Comparison of ENCODE assay signal across 2 cellular contexts in the genomic region with DNA sequence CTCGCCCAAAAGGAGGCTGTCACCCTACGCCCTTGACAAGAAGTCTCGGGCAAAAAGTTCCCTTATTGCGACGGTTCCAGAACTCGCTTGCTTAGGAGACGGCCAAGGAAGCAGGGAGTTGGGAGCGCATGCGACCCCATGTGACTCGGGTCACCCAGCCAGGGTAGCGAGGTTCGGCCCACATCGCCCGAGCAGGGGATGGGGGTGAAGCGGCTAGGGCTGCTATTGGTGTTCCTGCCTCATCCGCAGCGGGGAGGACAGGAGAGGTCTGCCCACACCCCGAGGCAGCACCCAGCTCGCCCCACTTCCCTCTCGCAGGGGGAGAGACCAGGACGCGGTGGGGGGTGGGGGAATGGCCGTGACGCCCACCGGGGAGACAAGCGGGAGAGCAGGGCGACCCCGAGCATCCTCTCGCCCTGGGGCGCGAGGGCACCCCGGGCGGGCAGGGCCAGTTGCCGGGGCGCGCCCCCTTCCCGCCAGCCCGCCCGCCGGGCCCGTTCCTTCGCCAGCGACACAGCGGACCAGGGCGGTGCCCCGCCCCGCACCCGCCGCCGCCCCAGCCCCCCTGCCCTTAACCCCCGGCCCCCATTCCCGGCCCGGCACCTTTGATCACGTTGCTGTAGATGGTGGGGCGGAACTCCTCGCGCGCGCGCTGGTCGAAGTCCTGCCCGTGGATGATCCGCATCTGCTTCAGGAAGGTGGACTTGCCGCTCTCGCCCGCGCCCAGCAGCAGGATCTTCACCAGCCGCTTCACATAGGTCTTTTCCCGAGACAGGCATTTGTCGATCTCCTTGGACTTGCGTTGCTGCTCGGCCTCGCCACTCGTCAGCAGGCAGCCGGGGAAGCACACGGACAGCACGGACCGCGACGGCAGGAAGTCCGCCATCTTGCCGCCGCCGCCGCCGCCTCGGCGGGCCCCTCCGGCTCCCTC.
TF ChIP-seq lines count a peak whose summit lies in the region.

No MANE protein-coding gene starts in this region.

TF ChIP-seq in GM23338, 12 proteins besides CTCF, POLR2A, EP300 and RAD21 (continues in another document):
- no peak for TF ChIP-seq STAT1 (IDR thresholded peaks at IDR 0.05; ENCODE audit: unreplicated experiment)
- no peak for TF ChIP-seq ZNF114 (CRISPR knock-in tag; IDR thresholded peaks at IDR 0.05)
- TF ChIP-seq EZH2phosphoT487 (IDR thresholded peaks at IDR 0.05; ENCODE audit: unreplicated experiment), result no peak
- TF ChIP-seq, protein P1, sequence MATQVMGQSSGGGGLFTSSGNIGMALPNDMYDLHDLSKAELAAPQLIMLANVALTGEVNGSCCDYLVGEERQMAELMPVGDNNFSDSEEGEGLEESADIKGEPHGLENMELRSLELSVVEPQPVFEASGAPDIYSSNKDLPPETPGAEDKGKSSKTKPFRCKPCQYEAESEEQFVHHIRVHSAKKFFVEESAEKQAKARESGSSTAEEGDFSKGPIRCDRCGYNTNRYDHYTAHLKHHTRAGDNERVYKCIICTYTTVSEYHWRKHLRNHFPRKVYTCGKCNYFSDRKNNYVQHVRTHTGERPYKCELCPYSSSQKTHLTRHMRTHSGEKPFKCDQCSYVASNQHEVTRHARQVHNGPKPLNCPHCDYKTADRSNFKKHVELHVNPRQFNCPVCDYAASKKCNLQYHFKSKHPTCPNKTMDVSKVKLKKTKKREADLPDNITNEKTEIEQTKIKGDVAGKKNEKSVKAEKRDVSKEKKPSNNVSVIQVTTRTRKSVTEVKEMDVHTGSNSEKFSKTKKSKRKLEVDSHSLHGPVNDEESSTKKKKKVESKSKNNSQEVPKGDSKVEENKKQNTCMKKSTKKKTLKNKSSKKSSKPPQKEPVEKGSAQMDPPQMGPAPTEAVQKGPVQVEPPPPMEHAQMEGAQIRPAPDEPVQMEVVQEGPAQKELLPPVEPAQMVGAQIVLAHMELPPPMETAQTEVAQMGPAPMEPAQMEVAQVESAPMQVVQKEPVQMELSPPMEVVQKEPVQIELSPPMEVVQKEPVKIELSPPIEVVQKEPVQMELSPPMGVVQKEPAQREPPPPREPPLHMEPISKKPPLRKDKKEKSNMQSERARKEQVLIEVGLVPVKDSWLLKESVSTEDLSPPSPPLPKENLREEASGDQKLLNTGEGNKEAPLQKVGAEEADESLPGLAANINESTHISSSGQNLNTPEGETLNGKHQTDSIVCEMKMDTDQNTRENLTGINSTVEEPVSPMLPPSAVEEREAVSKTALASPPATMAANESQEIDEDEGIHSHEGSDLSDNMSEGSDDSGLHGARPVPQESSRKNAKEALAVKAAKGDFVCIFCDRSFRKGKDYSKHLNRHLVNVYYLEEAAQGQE (IDR thresholded peaks at IDR 0.05; ENCODE audit: unreplicated experiment), result no peak
- no peak for TF ChIP-seq NANOG (IDR thresholded peaks at IDR 0.05; ENCODE audit: borderline replicate concordance)
- TF ChIP-seq, protein P2, sequence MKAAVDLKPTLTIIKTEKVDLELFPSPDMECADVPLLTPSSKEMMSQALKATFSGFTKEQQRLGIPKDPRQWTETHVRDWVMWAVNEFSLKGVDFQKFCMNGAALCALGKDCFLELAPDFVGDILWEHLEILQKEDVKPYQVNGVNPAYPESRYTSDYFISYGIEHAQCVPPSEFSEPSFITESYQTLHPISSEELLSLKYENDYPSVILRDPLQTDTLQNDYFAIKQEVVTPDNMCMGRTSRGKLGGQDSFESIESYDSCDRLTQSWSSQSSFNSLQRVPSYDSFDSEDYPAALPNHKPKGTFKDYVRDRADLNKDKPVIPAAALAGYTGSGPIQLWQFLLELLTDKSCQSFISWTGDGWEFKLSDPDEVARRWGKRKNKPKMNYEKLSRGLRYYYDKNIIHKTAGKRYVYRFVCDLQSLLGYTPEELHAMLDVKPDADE (IDR thresholded peaks at IDR 0.05), result no peak
- TF ChIP-seq JUNB (IDR thresholded peaks at IDR 0.05; ENCODE audit: unreplicated experiment), result no peak
- no peak for TF ChIP-seq EZH2 (IDR thresholded peaks at IDR 0.05; ENCODE audit: low read depth, unreplicated experiment)
- no peak for TF ChIP-seq CREB1 (CRISPR knock-in tag; IDR thresholded peaks at IDR 0.05; ENCODE audit: low read depth)
- TF ChIP-seq POLR2AphosphoS5 (IDR thresholded peaks at IDR 0.05; ENCODE audit: low read depth), result no peak

TF ChIP-seq in H1, 55 proteins besides CTCF, POLR2A, EP300 and RAD21:
- TF ChIP-seq ASH2L (IDR thresholded peaks at IDR 0.05; ENCODE audit: low read length) (peak; percentile 79), RBBP5 (IDR thresholded peaks at IDR 0.05; ENCODE audit: borderline replicate concordance, low read depth, low read length) (peak; percentile 82), YY1 (IDR thresholded peaks at IDR 0.05; ENCODE audit: low read depth, low read length) (peak; percentile 92), CREB1 (IDR thresholded peaks at IDR 0.05) (no peak), JUND (IDR thresholded peaks at IDR 0.05; ENCODE audit: low read length) (no peak), RFX5 (IDR thresholded peaks at IDR 0.05; ENCODE audit: borderline replicate concordance, low read depth, low read length) (no peak), BACH1 (IDR thresholded peaks at IDR 0.05; ENCODE audit: low read length) (no peak), HDAC6 (IDR thresholded peaks at IDR 0.05; ENCODE audit: low read depth, low read length) (no peak), POU5F1 (IDR thresholded peaks at IDR 0.05; ENCODE audit: low read depth, low read length) (no peak), FOSL1 (IDR thresholded peaks at IDR 0.05; ENCODE audit: insufficient read depth, low read depth, low read length) (no peak), NANOG (IDR thresholded peaks at IDR 0.05; ENCODE audit: insufficient read depth, low read depth, low read length, poor library complexity, severe bottlenecking) (no peak), MAFK (IDR thresholded peaks at IDR 0.05; ENCODE audit: low read depth, low read length) (no peak), TCF12 (IDR thresholded peaks at IDR 0.05; ENCODE audit: low read depth, low read length) (no peak), KDM4A (IDR thresholded peaks at IDR 0.05; ENCODE audit: low read depth, low read length, severe bottlenecking) (peak; percentile 60), SUZ12 (IDR thresholded peaks at IDR 0.05; ENCODE audit: low read length) (no peak), TAF1 (IDR thresholded peaks at IDR 0.05; ENCODE audit: low read depth, low read length) (peak; percentile 79), PHF8 (conservative IDR thresholded peaks at IDR 0.05; ENCODE audit: low read depth, low read length) (peak; percentile 53), GABPA (IDR thresholded peaks at IDR 0.05; ENCODE audit: borderline replicate concordance, insufficient read depth, low read length) (no peak), CBX8 (IDR thresholded peaks at IDR 0.05; ENCODE audit: borderline replicate concordance, low read depth, low read length) (no peak), SIN3A (conservative IDR thresholded peaks at IDR 0.05 in 1 of 2, IDR thresholded peaks at IDR 0.05 in 1 of 2; ENCODE audit: low read depth in 1 of 2, low read length in 2 of 2) (no peak; a peak in 1 of 4 replicates), TAF7 (optimal IDR thresholded peaks at IDR 0.05; ENCODE audit: borderline replicate concordance, low read depth, low read length) (peak; percentile 29), POLR2AphosphoS5 (IDR thresholded peaks at IDR 0.05; ENCODE audit: low read depth, low read length) (peak; percentile 37; the same call in 1 of the 2 replicates), BRCA1 (IDR thresholded peaks at IDR 0.05; ENCODE audit: low read depth, low read length) (no peak), SRF (IDR thresholded peaks at IDR 0.05; ENCODE audit: low read depth, low read length) (no peak), JUN (IDR thresholded peaks at IDR 0.05; ENCODE audit: low read depth, low read length) (no peak), GTF2F1 (IDR thresholded peaks at IDR 0.05; ENCODE audit: borderline replicate concordance, low read depth, low read length) (no peak), CHD2 (IDR thresholded peaks at IDR 0.05; ENCODE audit: low read length) (no peak), TBP (IDR thresholded peaks at IDR 0.05; ENCODE audit: low read depth, low read length) (0 out of 2 replicates have a peak, but pooled peaks have one; percentile 12)
- TF ChIP-seq, protein P3, sequence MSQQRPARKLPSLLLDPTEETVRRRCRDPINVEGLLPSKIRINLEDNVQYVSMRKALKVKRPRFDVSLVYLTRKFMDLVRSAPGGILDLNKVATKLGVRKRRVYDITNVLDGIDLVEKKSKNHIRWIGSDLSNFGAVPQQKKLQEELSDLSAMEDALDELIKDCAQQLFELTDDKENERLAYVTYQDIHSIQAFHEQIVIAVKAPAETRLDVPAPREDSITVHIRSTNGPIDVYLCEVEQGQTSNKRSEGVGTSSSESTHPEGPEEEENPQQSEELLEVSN (IDR thresholded peaks at IDR 0.05), result no peak
- TF ChIP-seq, protein P4, sequence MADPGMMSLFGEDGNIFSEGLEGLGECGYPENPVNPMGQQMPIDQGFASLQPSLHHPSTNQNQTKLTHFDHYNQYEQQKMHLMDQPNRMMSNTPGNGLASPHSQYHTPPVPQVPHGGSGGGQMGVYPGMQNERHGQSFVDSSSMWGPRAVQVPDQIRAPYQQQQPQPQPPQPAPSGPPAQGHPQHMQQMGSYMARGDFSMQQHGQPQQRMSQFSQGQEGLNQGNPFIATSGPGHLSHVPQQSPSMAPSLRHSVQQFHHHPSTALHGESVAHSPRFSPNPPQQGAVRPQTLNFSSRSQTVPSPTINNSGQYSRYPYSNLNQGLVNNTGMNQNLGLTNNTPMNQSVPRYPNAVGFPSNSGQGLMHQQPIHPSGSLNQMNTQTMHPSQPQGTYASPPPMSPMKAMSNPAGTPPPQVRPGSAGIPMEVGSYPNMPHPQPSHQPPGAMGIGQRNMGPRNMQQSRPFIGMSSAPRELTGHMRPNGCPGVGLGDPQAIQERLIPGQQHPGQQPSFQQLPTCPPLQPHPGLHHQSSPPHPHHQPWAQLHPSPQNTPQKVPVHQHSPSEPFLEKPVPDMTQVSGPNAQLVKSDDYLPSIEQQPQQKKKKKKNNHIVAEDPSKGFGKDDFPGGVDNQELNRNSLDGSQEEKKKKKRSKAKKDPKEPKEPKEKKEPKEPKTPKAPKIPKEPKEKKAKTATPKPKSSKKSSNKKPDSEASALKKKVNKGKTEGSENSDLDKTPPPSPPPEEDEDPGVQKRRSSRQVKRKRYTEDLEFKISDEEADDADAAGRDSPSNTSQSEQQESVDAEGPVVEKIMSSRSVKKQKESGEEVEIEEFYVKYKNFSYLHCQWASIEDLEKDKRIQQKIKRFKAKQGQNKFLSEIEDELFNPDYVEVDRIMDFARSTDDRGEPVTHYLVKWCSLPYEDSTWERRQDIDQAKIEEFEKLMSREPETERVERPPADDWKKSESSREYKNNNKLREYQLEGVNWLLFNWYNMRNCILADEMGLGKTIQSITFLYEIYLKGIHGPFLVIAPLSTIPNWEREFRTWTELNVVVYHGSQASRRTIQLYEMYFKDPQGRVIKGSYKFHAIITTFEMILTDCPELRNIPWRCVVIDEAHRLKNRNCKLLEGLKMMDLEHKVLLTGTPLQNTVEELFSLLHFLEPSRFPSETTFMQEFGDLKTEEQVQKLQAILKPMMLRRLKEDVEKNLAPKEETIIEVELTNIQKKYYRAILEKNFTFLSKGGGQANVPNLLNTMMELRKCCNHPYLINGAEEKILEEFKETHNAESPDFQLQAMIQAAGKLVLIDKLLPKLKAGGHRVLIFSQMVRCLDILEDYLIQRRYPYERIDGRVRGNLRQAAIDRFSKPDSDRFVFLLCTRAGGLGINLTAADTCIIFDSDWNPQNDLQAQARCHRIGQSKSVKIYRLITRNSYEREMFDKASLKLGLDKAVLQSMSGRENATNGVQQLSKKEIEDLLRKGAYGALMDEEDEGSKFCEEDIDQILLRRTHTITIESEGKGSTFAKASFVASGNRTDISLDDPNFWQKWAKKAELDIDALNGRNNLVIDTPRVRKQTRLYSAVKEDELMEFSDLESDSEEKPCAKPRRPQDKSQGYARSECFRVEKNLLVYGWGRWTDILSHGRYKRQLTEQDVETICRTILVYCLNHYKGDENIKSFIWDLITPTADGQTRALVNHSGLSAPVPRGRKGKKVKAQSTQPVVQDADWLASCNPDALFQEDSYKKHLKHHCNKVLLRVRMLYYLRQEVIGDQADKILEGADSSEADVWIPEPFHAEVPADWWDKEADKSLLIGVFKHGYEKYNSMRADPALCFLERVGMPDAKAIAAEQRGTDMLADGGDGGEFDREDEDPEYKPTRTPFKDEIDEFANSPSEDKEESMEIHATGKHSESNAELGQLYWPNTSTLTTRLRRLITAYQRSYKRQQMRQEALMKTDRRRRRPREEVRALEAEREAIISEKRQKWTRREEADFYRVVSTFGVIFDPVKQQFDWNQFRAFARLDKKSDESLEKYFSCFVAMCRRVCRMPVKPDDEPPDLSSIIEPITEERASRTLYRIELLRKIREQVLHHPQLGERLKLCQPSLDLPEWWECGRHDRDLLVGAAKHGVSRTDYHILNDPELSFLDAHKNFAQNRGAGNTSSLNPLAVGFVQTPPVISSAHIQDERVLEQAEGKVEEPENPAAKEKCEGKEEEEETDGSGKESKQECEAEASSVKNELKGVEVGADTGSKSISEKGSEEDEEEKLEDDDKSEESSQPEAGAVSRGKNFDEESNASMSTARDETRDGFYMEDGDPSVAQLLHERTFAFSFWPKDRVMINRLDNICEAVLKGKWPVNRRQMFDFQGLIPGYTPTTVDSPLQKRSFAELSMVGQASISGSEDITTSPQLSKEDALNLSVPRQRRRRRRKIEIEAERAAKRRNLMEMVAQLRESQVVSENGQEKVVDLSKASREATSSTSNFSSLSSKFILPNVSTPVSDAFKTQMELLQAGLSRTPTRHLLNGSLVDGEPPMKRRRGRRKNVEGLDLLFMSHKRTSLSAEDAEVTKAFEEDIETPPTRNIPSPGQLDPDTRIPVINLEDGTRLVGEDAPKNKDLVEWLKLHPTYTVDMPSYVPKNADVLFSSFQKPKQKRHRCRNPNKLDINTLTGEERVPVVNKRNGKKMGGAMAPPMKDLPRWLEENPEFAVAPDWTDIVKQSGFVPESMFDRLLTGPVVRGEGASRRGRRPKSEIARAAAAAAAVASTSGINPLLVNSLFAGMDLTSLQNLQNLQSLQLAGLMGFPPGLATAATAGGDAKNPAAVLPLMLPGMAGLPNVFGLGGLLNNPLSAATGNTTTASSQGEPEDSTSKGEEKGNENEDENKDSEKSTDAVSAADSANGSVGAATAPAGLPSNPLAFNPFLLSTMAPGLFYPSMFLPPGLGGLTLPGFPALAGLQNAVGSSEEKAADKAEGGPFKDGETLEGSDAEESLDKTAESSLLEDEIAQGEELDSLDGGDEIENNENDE (IDR thresholded peaks at IDR 0.05; ENCODE audit: insufficient replicate concordance, low read length), result no peak
- TF ChIP-seq, protein P5, sequence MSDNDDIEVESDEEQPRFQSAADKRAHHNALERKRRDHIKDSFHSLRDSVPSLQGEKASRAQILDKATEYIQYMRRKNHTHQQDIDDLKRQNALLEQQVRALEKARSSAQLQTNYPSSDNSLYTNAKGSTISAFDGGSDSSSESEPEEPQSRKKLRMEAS (IDR thresholded peaks at IDR 0.05), result peak; percentile 58; the same call in 1 of the 2 replicates
